ENCODE assay signal across 11 cellular contexts in the genomic region with DNA sequence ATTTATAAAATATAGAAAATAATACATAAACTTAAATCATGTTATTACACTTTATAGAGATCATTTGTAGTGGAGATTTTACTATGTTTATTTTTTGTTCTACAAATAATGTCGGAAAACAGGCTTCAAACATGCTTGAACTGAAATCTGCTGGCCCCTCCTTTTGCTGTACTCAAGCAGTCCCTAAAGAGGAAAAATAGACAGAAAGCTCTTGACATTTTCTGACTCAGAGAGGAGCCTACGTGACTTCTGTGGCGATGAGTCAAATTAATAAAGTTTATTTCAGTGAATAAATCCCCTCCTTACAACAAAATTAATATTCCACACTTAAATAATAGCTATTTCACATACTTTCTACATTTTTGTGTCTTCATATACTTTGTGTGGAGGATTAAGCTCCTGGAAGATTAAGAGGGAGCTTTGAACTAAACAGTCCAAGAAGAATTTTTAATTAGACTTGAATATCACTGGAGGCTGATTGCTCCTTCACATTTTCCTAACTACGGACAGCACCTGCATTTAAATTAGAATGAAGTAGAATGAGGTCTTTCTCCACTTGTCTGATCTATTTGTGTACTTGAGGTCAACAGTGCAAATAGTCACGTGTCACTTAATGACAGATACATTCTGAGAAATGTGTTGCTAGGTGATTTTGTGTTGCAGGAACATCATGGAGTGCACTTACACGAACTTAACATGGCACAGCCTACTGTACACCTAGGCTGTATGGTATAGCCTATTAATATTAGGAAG. TPM values are rescaled to one million over a fixed set of nuclear protein-coding genes. Genes with fewer than 3 reads are reported as not detected.
A peak's percentile ranks its signal among the peaks of the same experiment; 100 is the strongest.
DNase-seq lines count a peak whose midpoint lies in the region; ATAC-seq and TF ChIP-seq lines count a peak whose summit lies in the region.
"Had no signal": no experiment of that assay in that cellular context is flagged by ENCODE, and none has a peak within 500 bp of the region (broad histone marks: within the 10 kb centered on the region; RNA-seq: fewer than 3 reads in every experiment).

No MANE protein-coding gene starts in this region.

- intact Hi-C loops in activated CD4-positive, alpha-beta T cell treated with anti-CD3 and anti-CD28 coated beads for 36 hours (cut with DNase I, micrococcal nuclease) = no loop called here
- intact Hi-C loops in mammary epithelial cell (cut with micrococcal nuclease) (loop anchor here (10.0 kb wide), 1 partner anchor 193 kb away; no protein-coding TSS in a partner anchor), thyroid gland (cut with DNase I) (no loop called here)

- H3K9me3 ChIP-seq in mammary epithelial cell (replicated peaks; ENCODE audit: insufficient read depth, low read length) = no peaks in the 10 kb centered on the region
- no peaks in the 10 kb centered on the region for H3K9me3 ChIP-seq in thyroid gland

- WGBS in mammary epithelial cell (ENCODE audit: low coverage, missing lambda C conversion rate) = 71% methylated on average over 6 of the region's 6 CpGs
- WGBS in thyroid gland, 2 donors = 16 to 19% methylated on average over 6 of the region's 6 CpGs

- no peak for DNase-seq in activated CD4-positive, alpha-beta T cell treated with anti-CD3 and anti-CD28 coated beads for 36 hours
- DNase-seq in activated CD4-positive, alpha-beta T cell treated with anti-CD3 and anti-CD28 coated beads for 48 hours = no peak
- peak; percentile 94 for DNase-seq in NCI-H1436 (lab: John Stamatoyannopoulos, UW)
- DNase-seq in mammary epithelial cell = peak; percentile 58
- peak; percentile 28 to 30 for DNase-seq in thyroid gland
- DNase-seq in RKO (ENCODE audit: low spot score) = no peak
- no peak for DNase-seq in stimulated activated CD4-positive, alpha-beta T cell treated with anti-CD3 and anti-CD28 coated beads, Interleukin-12 subunit alpha, Interleukin-12 subunit beta, amount 100 ng/mL, for 4 hours
- DNase-seq: activated CD4-positive, alpha-beta T cell treated with anti-CD3 and anti-CD28 coated beads for 1 hour; KG1 had no signal

- CTCF ChIA-PET in activated CD4-positive, alpha-beta T cell treated with anti-CD3 and anti-CD28 coated beads for 36 hours (lab: Charles Lee) = interaction anchor here (1.1 to 2.5 kb wide), 2 partner anchors 10 to 11 kb away, joined by 3 to 7 read pairs; no protein-coding TSS in a partner anchor
- CTCF ChIA-PET in mammary epithelial cell (lab: Charles Lee; ENCODE audit: low non-redundant PET) = interaction anchor here (0.6 kb wide), 1 partner anchor 197 kb away, joined by 6 read pairs; no protein-coding TSS in a partner anchor

- H3K4me1 ChIP-seq in mammary epithelial cell (ENCODE audit: insufficient read depth, low read length) (peaks cover 11% of the 10 kb centered on the region), thyroid gland (peaks cover 27 to 56% of the 10 kb centered on the region in 2 donors)

- H3K4me3 Mint-ChIP-seq in activated CD4-positive, alpha-beta T cell treated with anti-CD3 and anti-CD28 coated beads for 36 hours = no peak overlapping the region

- H3K9me3 Mint-ChIP-seq in activated CD4-positive, alpha-beta T cell treated with anti-CD3 and anti-CD28 coated beads for 36 hours (ENCODE audit: low read depth) = no peaks in the 10 kb centered on the region

- H2AFZ ChIP-seq in mammary epithelial cell (ENCODE audit: low read depth, low read length) = no peak overlapping the region

- H3K4me2 ChIP-seq in mammary epithelial cell (ENCODE audit: insufficient read depth, low read depth, low read length) = no peak overlapping the region

- TF ChIP-seq CTCF in mammary epithelial cell (conservative IDR thresholded peaks at IDR 0.05 in 1 of 2, IDR thresholded peaks at IDR 0.05 in 1 of 2; ENCODE audit: extremely low read depth in 1 of 2, insufficient read depth in 1 of 2, low read depth in 1 of 2, low read length in 2 of 2) (no peak), thyroid gland (IDR thresholded peaks at IDR 0.05) (no peak)

- no peaks in the 10 kb centered on the region for H3K27me3 Mint-ChIP-seq in activated CD4-positive, alpha-beta T cell treated with anti-CD3 and anti-CD28 coated beads for 36 hours

- H4K20me1 ChIP-seq in mammary epithelial cell (ENCODE audit: insufficient read depth, low read length) = no peaks in the 10 kb centered on the region

- H3K36me3 ChIP-seq in mammary epithelial cell (ENCODE audit: insufficient read depth, low read length) (no peaks in the 10 kb centered on the region), thyroid gland (no peaks in the 10 kb centered on the region)

- no peaks in the 10 kb centered on the region for H3K36me3 Mint-ChIP-seq in activated CD4-positive, alpha-beta T cell treated with anti-CD3 and anti-CD28 coated beads for 36 hours (ENCODE audit: low read depth)

- POLR2A ChIA-PET in activated CD4-positive, alpha-beta T cell treated with anti-CD3 and anti-CD28 coated beads for 36 hours (lab: Charles Lee) = no interaction called here

- peak; percentile 75 for ATAC-seq in activated CD4-positive, alpha-beta T cell treated with anti-CD3 and anti-CD28 coated beads for 36 hours
- ATAC-seq in HG03159 (IDR thresholded peaks at IDR 0.05; ENCODE audit: unreplicated experiment) = no peak

- peaks cover 13% of the 10 kb centered on the region for H3K4me1 Mint-ChIP-seq in activated CD4-positive, alpha-beta T cell treated with anti-CD3 and anti-CD28 coated beads for 36 hours

- BruUV-seq in mammary epithelial cell (replicated peaks; lab: Mats Ljungman, UMichigan) = no TSS peak

- in situ Hi-C loops in mammary epithelial cell (cut with MboI; ENCODE audit: low sequenced_read_pairs in 2 of 2) = no loop called here

- H3K27ac Mint-ChIP-seq in activated CD4-positive, alpha-beta T cell treated with anti-CD3 and anti-CD28 coated beads for 36 hours = peak overlapping the region; percentile 19

- H3K27ac ChIP-seq in mammary epithelial cell (ENCODE audit: insufficient read depth, low read depth, low read length) = peak overlapping the region; percentile 74
- H3K27ac ChIP-seq in thyroid gland = peak overlapping the region; percentile 42 to 88 (median 63)

- H3K9ac ChIP-seq in mammary epithelial cell (ENCODE audit: insufficient read depth, low read length) = no peak overlapping the region

- no peak for TF ChIP-seq POLR2A in thyroid gland (IDR thresholded peaks at IDR 0.05)

- H3K79me2 ChIP-seq in mammary epithelial cell (ENCODE audit: insufficient read depth, low read length) = no peaks in the 10 kb centered on the region

- H3K4me3 ChIP-seq in mammary epithelial cell (replicated peaks in 1 of 3; ENCODE audit: insufficient read depth in 1 of 3, low read depth in 2 of 3, low read length in 3 of 3) (no peak overlapping the region), thyroid gland (replicated peaks in 1 of 3) (no peak overlapping the region)

- dilution Hi-C loops in mammary epithelial cell (cut with HindIII; ENCODE audit: low sequenced_read_pairs) = no loop called here

- H3K27me3 ChIP-seq in mammary epithelial cell (ENCODE audit: insufficient read depth, low read length) (no peaks in the 10 kb centered on the region), thyroid gland (no peaks in the 10 kb centered on the region)

RNA-seq across cellular contexts. Expression of gene TREM1, which starts 1.7 kb away (rescaled TPM):
- total RNA-seq in activated CD4-positive, alpha-beta T cell treated with anti-CD3 and anti-CD28 coated beads for 36 hours = under 1 TPM; 0.62 to 0.86 TPM
- total RNA-seq in mammary epithelial cell (1 to 10 TPM in 1 of 2 donors, under 1 TPM in 1; 0.50 to 1.2 TPM), thyroid gland (1 to 10 TPM in 2 of 4 donors, under 1 TPM in 1, not detected in 1; 0.63 to 4.5 (median 1.0) TPM)
- 0.76 TPM for polyA plus RNA-seq in mammary epithelial cell
- not detected for polyA minus RNA-seq in mammary epithelial cell
- total RNA-seq: A172 had no signal

RNA-seq across cellular contexts. Expression of gene NCR2, which starts 47.2 kb away (rescaled TPM):
- not detected for total RNA-seq in activated CD4-positive, alpha-beta T cell treated with anti-CD3 and anti-CD28 coated beads for 36 hours
- total RNA-seq in mammary epithelial cell = not detected
- not detected for polyA plus RNA-seq in mammary epithelial cell
- not detected for polyA minus RNA-seq in mammary epithelial cell
- not detected for total RNA-seq in thyroid gland
- total RNA-seq: A172 had no signal

Comparison
In these comparisons a context has a peak if more than half of its experiments do, and no peak if none do; other contexts are left out.
1. DNase-seq: peak in NCI-H1436 (single experiment), mammary epithelial cell (single experiment) and thyroid gland (2 of 2); none in activated CD4-positive, alpha-beta T cell treated with anti-CD3 and anti-CD28 coated beads for 36 hours (single experiment), activated CD4-positive, alpha-beta T cell treated with anti-CD3 and anti-CD28 coated beads for 48 hours (single experiment), RKO (single experiment) and stimulated activated CD4-positive, alpha-beta T cell treated with anti-CD3 and anti-CD28 coated beads, Interleukin-12 subunit alpha, Interleukin-12 subunit beta, amount 100 ng/mL, for 4 hours (single experiment).